ENCODE assay signal across 7 cellular contexts in the genomic region with DNA sequence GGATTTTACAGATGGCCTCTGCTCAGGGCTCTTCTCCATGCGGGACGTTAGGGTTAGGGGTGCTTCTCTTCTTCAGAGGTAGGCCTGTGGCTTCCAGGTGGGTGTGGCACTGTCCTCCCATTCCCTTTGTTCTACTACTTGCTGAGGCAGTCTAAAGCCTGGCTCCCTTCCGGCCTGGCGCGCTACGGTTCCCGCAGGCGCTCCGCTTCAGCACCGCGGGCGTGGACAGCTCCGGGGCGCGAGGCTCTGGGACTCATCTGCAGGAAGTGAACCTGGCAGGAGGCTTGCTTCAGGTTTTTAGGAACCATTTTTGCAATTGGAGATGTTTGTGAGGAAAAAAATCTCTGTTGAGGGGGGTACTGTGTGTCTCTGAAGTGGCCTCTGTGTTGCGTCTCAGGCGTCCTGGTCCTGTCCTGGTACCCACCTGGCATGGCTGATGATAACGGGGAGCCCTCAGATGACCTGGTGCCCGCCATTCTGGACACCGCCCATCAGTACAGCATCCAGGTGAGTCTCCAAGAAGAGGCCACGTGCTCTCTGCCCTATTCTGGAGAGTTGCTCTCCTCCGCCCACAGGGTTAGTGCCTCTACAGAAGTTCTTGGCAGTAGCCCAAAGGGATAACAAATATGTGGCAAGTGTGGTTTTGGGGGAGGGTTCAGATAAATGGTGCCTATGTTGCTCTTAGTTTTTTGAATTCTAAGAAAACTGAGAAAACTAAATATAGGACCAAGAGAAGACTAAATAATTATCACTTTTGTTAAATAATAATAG. TPM values are rescaled to one million over a fixed set of nuclear protein-coding genes. Genes with fewer than 3 reads are reported as not detected.
A peak's percentile ranks its signal among the peaks of the same experiment; 100 is the strongest.
DNase-seq lines count a peak whose midpoint lies in the region; ATAC-seq and TF ChIP-seq lines count a peak whose summit lies in the region.

No MANE protein-coding gene starts in this region.

- no peak overlapping the region for H3K27ac ChIP-seq in GM23338 (ENCODE audit: low read depth)

- peaks cover 11% of the 10 kb centered on the region; the same call in 1 of the 2 replicates for H3F3A ChIP-seq in GM23338 (replicated peaks; ENCODE audit: low read depth)

- H3K9me3 ChIP-seq in NT2/D1 (ENCODE audit: insufficient read depth, low read length) = no peaks in the 10 kb centered on the region

- peaks cover 5% of the 10 kb centered on the region; the same call in 1 of the 2 replicates for H4K20me1 ChIP-seq in GM23338 (replicated peaks; ENCODE audit: insufficient read depth)

- H3K27me3 ChIP-seq in GM23338 (ENCODE audit: insufficient read depth) (peaks cover 50% of the 10 kb centered on the region), NT2/D1 (ENCODE audit: insufficient read depth, insufficient read length) (peaks cover 48% of the 10 kb centered on the region)

- H3K27ac Mint-ChIP-seq in GM23338 = no peak overlapping the region
- H3K27ac Mint-ChIP-seq in activated naive CD4-positive, alpha-beta T cell treated with anti-CD3 and anti-CD28 coated beads, Interleukin-2, amount 50 U/mL, for 72 hours = no peak overlapping the region

- H3K4me3 ChIP-seq in GM23338 (peak overlapping the region; percentile 67), NT2/D1 (ENCODE audit: insufficient read length, low read depth) (no peak overlapping the region), iPS-11a (ENCODE audit: low read depth, low read length) (peak overlapping the region; percentile 14)

- peaks cover 16% of the 10 kb centered on the region; the same call in 2 of the 3 replicates for H3K36me3 Mint-ChIP-seq in GM23338 (ENCODE audit: low read depth)
- peaks cover 7 to 9% of the 10 kb centered on the region in 2 donors for H3K36me3 Mint-ChIP-seq in activated naive CD4-positive, alpha-beta T cell treated with anti-CD3 and anti-CD28 coated beads, Interleukin-2, amount 50 U/mL, for 72 hours

- H3K9me3 Mint-ChIP-seq in GM23338 = no peaks in the 10 kb centered on the region
- H3K9me3 Mint-ChIP-seq in activated naive CD4-positive, alpha-beta T cell treated with anti-CD3 and anti-CD28 coated beads, Interleukin-2, amount 50 U/mL, for 72 hours = no peaks in the 10 kb centered on the region

- H3K9me2 ChIP-seq in GM23338 (ENCODE audit: insufficient read depth) = no peaks in the 10 kb centered on the region

- H3K36me3 ChIP-seq in GM23338 (ENCODE audit: insufficient read depth) (no peaks in the 10 kb centered on the region), NT2/D1 (ENCODE audit: insufficient read depth, insufficient read length, low read length) (peaks cover 18% of the 10 kb centered on the region)

- H3K4me1 Mint-ChIP-seq in GM23338 = peaks cover 12% of the 10 kb centered on the region

- H3K4me2 ChIP-seq in GM23338 = peak overlapping the region; percentile 81

- H2AFZ ChIP-seq in GM23338 = no peak overlapping the region

- peaks cover 36% of the 10 kb centered on the region for H3K27me3 Mint-ChIP-seq in GM23338 (ENCODE audit: insufficient read depth, low read depth, poor library complexity)

- DNase-seq in GM23338 (ENCODE audit: low spot score) = peak; percentile 88
- peak; percentile 85 for DNase-seq in NT2/D1 (ENCODE audit: low read depth, low spot score)
- DNase-seq in activated naive CD4-positive, alpha-beta T cell treated with anti-CD3 and anti-CD28 coated beads, Interleukin-2, amount 50 U/mL, for 72 hours (ENCODE audit: low spot score in 2 of 2) = peak; percentile 55 to 69
- DNase-seq in stimulated activated CD4-positive, alpha-beta T cell treated with anti-CD3 and anti-CD28 coated beads, Interleukin-2, amount 100 ng/mL, for 24 hours = peak; percentile 52 to 66
- DNase-seq in cortex of kidney (lab: John Stamatoyannopoulos, UW) = no peak
- no peak for DNase-seq in NCI-H1092 (lab: John Stamatoyannopoulos, UW)

- peak; percentile 77 for ATAC-seq in GM23338
- no peak for ATAC-seq in activated naive CD4-positive, alpha-beta T cell treated with anti-CD3 and anti-CD28 coated beads, Interleukin-2, amount 50 U/mL, for 72 hours

- H3K9ac ChIP-seq in NT2/D1 (ENCODE audit: insufficient read length, low read depth) = no peak overlapping the region

- no peak for TF ChIP-seq CTCF in GM23338 (conservative IDR thresholded peaks at IDR 0.05; ENCODE audit: low read depth in 2 of 2)

- H3K79me2 ChIP-seq in GM23338 (replicated peaks; ENCODE audit: insufficient read depth) = no peaks in the 10 kb centered on the region

- peaks cover 6% of the 10 kb centered on the region for H3K4me1 ChIP-seq in GM23338 (ENCODE audit: insufficient read depth)
- peaks cover 10% of the 10 kb centered on the region for H3K4me1 ChIP-seq in NT2/D1 (ENCODE audit: insufficient read depth, insufficient read length)

- peak overlapping the region; percentile 74 for H3K4me3 Mint-ChIP-seq in GM23338

TF ChIP-seq in GM23338, 12 proteins besides CTCF, POLR2A, EP300 and RAD21 (continues in another document):
- TF ChIP-seq, protein P1, sequence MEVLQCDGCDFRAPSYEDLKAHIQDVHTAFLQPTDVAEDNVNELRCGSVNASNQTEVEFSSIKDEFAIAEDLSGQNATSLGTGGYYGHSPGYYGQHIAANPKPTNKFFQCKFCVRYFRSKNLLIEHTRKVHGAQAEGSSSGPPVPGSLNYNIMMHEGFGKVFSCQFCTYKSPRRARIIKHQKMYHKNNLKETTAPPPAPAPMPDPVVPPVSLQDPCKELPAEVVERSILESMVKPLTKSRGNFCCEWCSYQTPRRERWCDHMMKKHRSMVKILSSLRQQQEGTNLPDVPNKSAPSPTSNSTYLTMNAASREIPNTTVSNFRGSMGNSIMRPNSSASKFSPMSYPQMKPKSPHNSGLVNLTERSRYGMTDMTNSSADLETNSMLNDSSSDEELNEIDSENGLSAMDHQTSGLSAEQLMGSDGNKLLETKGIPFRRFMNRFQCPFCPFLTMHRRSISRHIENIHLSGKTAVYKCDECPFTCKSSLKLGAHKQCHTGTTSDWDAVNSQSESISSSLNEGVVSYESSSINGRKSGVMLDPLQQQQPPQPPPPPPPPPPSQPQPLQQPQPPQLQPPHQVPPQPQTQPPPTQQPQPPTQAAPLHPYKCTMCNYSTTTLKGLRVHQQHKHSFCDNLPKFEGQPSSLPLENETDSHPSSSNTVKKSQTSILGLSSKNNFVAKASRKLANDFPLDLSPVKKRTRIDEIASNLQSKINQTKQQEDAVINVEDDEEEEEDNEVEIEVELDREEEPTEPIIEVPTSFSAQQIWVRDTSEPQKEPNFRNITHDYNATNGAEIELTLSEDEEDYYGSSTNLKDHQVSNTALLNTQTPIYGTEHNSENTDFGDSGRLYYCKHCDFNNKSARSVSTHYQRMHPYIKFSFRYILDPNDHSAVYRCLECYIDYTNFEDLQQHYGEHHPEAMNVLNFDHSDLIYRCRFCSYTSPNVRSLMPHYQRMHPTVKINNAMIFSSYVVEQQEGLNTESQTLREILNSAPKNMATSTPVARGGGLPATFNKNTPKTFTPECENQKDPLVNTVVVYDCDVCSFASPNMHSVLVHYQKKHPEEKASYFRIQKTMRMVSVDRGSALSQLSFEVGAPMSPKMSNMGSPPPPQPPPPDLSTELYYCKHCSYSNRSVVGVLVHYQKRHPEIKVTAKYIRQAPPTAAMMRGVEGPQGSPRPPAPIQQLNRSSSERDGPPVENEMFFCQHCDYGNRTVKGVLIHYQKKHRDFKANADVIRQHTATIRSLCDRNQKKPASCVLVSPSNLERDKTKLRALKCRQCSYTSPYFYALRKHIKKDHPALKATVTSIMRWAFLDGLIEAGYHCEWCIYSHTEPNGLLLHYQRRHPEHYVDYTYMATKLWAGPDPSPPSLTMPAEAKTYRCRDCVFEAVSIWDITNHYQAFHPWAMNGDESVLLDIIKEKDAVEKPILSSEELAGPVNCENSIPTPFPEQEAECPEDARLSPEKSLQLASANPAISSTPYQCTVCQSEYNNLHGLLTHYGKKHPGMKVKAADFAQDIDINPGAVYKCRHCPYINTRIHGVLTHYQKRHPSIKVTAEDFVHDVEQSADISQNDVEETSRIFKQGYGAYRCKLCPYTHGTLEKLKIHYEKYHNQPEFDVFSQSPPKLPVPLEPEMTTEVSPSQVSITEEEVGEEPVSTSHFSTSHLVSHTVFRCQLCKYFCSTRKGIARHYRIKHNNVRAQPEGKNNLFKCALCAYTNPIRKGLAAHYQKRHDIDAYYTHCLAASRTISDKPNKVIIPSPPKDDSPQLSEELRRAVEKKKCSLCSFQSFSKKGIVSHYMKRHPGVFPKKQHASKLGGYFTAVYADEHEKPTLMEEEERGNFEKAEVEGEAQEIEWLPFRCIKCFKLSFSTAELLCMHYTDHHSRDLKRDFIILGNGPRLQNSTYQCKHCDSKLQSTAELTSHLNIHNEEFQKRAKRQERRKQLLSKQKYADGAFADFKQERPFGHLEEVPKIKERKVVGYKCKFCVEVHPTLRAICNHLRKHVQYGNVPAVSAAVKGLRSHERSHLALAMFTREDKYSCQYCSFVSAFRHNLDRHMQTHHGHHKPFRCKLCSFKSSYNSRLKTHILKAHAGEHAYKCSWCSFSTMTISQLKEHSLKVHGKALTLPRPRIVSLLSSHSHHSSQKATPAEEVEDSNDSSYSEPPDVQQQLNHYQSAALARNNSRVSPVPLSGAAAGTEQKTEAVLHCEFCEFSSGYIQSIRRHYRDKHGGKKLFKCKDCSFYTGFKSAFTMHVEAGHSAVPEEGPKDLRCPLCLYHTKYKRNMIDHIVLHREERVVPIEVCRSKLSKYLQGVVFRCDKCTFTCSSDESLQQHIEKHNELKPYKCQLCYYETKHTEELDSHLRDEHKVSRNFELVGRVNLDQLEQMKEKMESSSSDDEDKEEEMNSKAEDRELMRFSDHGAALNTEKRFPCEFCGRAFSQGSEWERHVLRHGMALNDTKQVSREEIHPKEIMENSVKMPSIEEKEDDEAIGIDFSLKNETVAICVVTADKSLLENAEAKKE (CRISPR knock-in tag; IDR thresholded peaks at IDR 0.05) = no peak
- TF ChIP-seq ZNF331 (CRISPR knock-in tag; IDR thresholded peaks at IDR 0.05; ENCODE audit: low read depth) (no peak), ZNF114 (CRISPR knock-in tag; IDR thresholded peaks at IDR 0.05) (no peak)

RNA-seq across cellular contexts. Expression of a gene that starts 1.9 kb away (rescaled TPM):
- total RNA-seq in GM23338 (2014; rRNA removed; shearing (Covaris generic)) = 8.1 and 8.6 TPM in 2 replicates
- polyA plus RNA-seq in GM23338 (2016; fragmentation: Nextera tagmentation; extraction: Ambion mirVana) = 2.2 and 2.3 TPM in 2 replicates
- 1 to 10 TPM; 1.0 to 3.1 TPM for total RNA-seq in activated naive CD4-positive, alpha-beta T cell treated with anti-CD3 and anti-CD28 coated beads, Interleukin-2, amount 50 U/mL, for 72 hours

RNA-seq across cellular contexts. Expression of a gene that starts 12.1 kb away (rescaled TPM):
- total RNA-seq in GM23338 (2014; rRNA removed; shearing (Covaris generic)) = 56.7 and 68.3 TPM in 2 replicates
- 32.8 and 40.5 TPM in 2 replicates for polyA plus RNA-seq in GM23338 (2016; fragmentation: Nextera tagmentation; extraction: Ambion mirVana)
- 10 to 100 TPM; 18.8 to 21.4 TPM for total RNA-seq in activated naive CD4-positive, alpha-beta T cell treated with anti-CD3 and anti-CD28 coated beads, Interleukin-2, amount 50 U/mL, for 72 hours

RNA-seq across cellular contexts. Expression of a gene that starts 12.5 kb away (rescaled TPM):
- total RNA-seq in GM23338 (2014; rRNA removed; shearing (Covaris generic)) = 31.8 and 46.0 TPM in 2 replicates
- polyA plus RNA-seq in GM23338 (2016; fragmentation: Nextera tagmentation; extraction: Ambion mirVana) = 18.4 and 20.2 TPM in 2 replicates
- total RNA-seq in activated naive CD4-positive, alpha-beta T cell treated with anti-CD3 and anti-CD28 coated beads, Interleukin-2, amount 50 U/mL, for 72 hours = 10 to 100 TPM; 25.7 to 39.3 TPM

RNA-seq across cellular contexts. Expression of a gene that starts 30.6 kb away (rescaled TPM):
- 1.5 and 2.4 TPM in 2 replicates for total RNA-seq in GM23338 (2014; rRNA removed; shearing (Covaris generic))
- 0.21 and 0.76 TPM in 2 replicates for polyA plus RNA-seq in GM23338 (2016; fragmentation: Nextera tagmentation; extraction: Ambion mirVana)
- total RNA-seq in activated naive CD4-positive, alpha-beta T cell treated with anti-CD3 and anti-CD28 coated beads, Interleukin-2, amount 50 U/mL, for 72 hours = 1 to 10 TPM in 1 of 2 donors, under 1 TPM in 1; 0.14 to 3.0 TPM

Comparison
In these comparisons a context has a peak if more than half of its experiments do, and no peak if none do; other contexts are left out.
1. DNase-seq: peak in GM23338 (single experiment), NT2/D1 (single experiment), activated naive CD4-positive, alpha-beta T cell treated with anti-CD3 and anti-CD28 coated beads, Interleukin-2, amount 50 U/mL, for 72 hours (2 of 2) and stimulated activated CD4-positive, alpha-beta T cell treated with anti-CD3 and anti-CD28 coated beads, Interleukin-2, amount 100 ng/mL, for 24 hours (2 of 2); none in cortex of kidney (single experiment) and NCI-H1092 (single experiment).